1 cellular context compared by ENCODE assay signal in the genomic region with DNA sequence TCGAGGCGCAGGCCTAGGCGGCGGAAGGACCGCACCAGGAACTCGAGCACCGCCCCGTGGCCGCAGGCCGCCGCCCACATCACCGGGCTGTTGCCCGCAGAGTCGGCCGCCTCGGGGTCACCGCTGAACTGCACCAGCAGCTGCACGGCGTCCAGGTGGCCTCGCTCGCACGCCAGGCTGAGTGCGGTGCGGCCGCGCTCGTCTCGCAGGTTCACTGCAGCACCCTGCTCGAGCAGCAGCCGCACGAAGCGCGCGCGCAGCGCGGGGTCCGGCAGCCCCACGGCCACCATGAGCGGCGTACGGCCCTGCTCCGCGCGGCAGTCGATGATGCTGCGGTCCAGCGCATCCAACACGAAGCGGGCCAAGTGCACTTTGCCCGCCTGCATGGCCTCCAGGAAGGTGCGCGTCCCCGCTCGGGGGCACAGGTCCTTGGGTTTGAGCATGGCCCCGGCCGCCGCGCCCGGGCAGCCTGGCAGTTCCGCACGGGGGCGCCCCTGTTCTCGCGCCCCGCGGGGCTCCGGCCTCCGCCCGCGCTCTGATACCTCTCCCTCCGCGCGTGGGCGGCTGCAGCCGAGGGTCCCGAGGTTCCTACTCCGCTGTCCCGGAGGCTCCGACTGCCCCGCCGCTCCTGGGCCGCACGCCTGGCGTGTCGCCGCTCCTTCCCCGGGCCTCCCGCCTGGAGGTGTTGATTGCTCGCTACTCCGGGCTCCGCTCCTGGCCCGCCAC.
TF ChIP-seq lines count a peak whose summit lies in the region.

No MANE protein-coding gene starts in this region.

TF ChIP-seq in SK-N-SH treated with all-trans-retinoic acid at 6 μM for 48 hours, 23 proteins besides CTCF, POLR2A, EP300 and RAD21 (continued from another document):
- TF ChIP-seq, protein P1, sequence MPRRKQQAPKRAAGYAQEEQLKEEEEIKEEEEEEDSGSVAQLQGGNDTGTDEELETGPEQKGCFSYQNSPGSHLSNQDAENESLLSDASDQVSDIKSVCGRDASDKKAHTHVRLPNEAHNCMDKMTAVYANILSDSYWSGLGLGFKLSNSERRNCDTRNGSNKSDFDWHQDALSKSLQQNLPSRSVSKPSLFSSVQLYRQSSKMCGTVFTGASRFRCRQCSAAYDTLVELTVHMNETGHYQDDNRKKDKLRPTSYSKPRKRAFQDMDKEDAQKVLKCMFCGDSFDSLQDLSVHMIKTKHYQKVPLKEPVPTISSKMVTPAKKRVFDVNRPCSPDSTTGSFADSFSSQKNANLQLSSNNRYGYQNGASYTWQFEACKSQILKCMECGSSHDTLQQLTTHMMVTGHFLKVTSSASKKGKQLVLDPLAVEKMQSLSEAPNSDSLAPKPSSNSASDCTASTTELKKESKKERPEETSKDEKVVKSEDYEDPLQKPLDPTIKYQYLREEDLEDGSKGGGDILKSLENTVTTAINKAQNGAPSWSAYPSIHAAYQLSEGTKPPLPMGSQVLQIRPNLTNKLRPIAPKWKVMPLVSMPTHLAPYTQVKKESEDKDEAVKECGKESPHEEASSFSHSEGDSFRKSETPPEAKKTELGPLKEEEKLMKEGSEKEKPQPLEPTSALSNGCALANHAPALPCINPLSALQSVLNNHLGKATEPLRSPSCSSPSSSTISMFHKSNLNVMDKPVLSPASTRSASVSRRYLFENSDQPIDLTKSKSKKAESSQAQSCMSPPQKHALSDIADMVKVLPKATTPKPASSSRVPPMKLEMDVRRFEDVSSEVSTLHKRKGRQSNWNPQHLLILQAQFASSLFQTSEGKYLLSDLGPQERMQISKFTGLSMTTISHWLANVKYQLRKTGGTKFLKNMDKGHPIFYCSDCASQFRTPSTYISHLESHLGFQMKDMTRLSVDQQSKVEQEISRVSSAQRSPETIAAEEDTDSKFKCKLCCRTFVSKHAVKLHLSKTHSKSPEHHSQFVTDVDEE (CRISPR knock-in tag; IDR thresholded peaks at IDR 0.05) = no peak
- TF ChIP-seq ISL1 (CRISPR knock-in tag; IDR thresholded peaks at IDR 0.05) = no peak
TF ChIP-seq in SK-N-SH treated with all-trans-retinoic acid at 6 μM for 48 hours: peak in this region for 0.
